Comparison of ENCODE assay signal across 1 cellular context in the genomic region with DNA sequence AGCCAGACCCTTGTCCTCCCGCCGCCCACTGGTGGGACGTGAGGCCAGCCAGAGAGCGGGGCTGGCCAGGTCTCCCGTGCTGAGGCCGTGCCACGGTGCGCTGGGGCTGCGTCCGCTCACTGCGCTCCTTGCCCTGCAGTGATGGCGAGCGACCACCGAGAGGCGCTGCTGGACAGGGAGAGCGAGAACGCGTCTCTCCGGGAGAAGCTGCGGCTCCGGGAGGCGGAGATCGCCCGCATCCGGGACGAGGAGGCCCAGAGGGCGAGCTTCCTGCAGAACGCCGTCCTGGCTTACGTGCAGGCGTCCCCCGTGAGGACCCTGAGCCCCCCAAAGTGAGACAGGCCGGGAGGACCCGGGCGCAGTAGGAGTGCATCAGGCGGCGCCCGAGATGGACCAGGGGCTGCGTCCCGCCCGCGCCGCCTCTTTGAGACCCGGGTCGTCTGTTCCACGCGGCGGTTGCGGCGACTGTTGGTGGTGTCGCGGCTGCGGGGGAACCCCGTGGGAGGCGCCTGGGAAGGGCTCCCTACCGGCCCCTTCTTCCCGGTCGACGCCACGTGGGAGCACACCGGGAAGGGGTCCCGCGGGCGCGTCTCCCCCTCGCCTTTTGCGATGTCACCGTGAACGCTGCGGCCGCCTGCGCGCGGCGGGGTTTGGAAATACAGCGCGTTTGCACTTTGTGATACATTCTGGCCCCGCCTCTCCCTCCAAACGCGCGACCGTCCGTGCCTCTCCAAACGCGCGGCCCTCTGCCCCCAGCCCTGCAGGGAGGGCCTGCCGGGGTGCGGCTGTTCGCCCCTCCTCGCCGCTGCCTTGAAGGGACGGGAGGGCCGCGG.
A peak's percentile ranks its signal among the peaks of the same experiment; 100 is the strongest.
TF ChIP-seq lines count a peak whose summit lies in the region.

No MANE protein-coding gene starts in this region.

TF ChIP-seq in K562, 482 proteins besides CTCF, POLR2A, EP300 and RAD21 (continued from another document and continues in another):
- TF ChIP-seq, protein P1, sequence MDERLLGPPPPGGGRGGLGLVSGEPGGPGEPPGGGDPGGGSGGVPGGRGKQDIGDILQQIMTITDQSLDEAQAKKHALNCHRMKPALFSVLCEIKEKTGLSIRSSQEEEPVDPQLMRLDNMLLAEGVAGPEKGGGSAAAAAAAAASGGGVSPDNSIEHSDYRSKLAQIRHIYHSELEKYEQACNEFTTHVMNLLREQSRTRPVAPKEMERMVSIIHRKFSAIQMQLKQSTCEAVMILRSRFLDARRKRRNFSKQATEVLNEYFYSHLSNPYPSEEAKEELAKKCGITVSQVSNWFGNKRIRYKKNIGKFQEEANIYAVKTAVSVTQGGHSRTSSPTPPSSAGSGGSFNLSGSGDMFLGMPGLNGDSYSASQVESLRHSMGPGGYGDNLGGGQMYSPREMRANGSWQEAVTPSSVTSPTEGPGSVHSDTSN (CRISPR knock-in tag; IDR thresholded peaks at IDR 0.05; ENCODE audit: low read depth) = no peak
- TF ChIP-seq, protein P1 (tag; conservative IDR thresholded peaks at IDR 0.05; ENCODE audit: low read depth) = no peak
- TF ChIP-seq ZNF311 (CRISPR knock-in tag; IDR thresholded peaks at IDR 0.05) = no peak
- TF ChIP-seq GATAD2B (IDR thresholded peaks at IDR 0.05; ENCODE audit: borderline replicate concordance) = no peak; the same call in 1 of the 2 replicates
- TF ChIP-seq, protein P2, sequence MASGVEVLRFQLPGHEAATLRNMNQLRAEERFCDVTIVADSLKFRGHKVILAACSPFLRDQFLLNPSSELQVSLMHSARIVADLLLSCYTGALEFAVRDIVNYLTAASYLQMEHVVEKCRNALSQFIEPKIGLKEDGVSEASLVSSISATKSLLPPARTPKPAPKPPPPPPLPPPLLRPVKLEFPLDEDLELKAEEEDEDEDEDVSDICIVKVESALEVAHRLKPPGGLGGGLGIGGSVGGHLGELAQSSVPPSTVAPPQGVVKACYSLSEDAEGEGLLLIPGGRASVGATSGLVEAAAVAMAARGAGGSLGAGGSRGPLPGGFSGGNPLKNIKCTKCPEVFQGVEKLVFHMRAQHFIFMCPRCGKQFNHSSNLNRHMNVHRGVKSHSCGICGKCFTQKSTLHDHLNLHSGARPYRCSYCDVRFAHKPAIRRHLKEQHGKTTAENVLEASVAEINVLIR (CRISPR knock-in tag; IDR thresholded peaks at IDR 0.05) = no peak
- no peak for TF ChIP-seq ZNF133 (CRISPR knock-in tag; IDR thresholded peaks at IDR 0.05)
- 0 out of 2 replicates have a peak, but pooled peaks have one; percentile 16 for TF ChIP-seq DMBX1 (CRISPR knock-in tag; IDR thresholded peaks at IDR 0.05; ENCODE audit: borderline replicate concordance)
- peak; percentile 98 for TF ChIP-seq KAT7 (CRISPR knock-in tag; IDR thresholded peaks at IDR 0.05; ENCODE audit: borderline replicate concordance)
- no peak for TF ChIP-seq DPF2 (IDR thresholded peaks at IDR 0.05)
- TF ChIP-seq, protein P3, sequence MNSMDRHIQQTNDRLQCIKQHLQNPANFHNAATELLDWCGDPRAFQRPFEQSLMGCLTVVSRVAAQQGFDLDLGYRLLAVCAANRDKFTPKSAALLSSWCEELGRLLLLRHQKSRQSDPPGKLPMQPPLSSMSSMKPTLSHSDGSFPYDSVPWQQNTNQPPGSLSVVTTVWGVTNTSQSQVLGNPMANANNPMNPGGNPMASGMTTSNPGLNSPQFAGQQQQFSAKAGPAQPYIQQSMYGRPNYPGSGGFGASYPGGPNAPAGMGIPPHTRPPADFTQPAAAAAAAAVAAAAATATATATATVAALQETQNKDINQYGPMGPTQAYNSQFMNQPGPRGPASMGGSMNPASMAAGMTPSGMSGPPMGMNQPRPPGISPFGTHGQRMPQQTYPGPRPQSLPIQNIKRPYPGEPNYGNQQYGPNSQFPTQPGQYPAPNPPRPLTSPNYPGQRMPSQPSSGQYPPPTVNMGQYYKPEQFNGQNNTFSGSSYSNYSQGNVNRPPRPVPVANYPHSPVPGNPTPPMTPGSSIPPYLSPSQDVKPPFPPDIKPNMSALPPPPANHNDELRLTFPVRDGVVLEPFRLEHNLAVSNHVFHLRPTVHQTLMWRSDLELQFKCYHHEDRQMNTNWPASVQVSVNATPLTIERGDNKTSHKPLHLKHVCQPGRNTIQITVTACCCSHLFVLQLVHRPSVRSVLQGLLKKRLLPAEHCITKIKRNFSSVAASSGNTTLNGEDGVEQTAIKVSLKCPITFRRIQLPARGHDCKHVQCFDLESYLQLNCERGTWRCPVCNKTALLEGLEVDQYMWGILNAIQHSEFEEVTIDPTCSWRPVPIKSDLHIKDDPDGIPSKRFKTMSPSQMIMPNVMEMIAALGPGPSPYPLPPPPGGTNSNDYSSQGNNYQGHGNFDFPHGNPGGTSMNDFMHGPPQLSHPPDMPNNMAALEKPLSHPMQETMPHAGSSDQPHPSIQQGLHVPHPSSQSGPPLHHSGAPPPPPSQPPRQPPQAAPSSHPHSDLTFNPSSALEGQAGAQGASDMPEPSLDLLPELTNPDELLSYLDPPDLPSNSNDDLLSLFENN (IDR thresholded peaks at IDR 0.05; ENCODE audit: low read depth in 2 of 2, low read length in 2 of 2) = peak in 1 of 2 experiments; percentile 24; a peak in 1 of 4 replicates
- no peak for TF ChIP-seq FUS (optimal IDR thresholded peaks at IDR 0.05; ENCODE audit: low read depth, low read length)
- TF ChIP-seq FOXJ3 (CRISPR knock-in tag; IDR thresholded peaks at IDR 0.05) = no peak
- TF ChIP-seq HSF4 (CRISPR knock-in tag; IDR thresholded peaks at IDR 0.05; ENCODE audit: borderline replicate concordance) = no peak
- TF ChIP-seq IFI16 (CRISPR knock-in tag; IDR thresholded peaks at IDR 0.05) = no peak
- 0 out of 2 replicates have a peak, but pooled peaks have one; percentile 11 for TF ChIP-seq MYNN (IDR thresholded peaks at IDR 0.05)
- no peak for TF ChIP-seq MYNN (CRISPR knock-in tag; IDR thresholded peaks at IDR 0.05)
- no peak for TF ChIP-seq ELF2 (CRISPR knock-in tag; IDR thresholded peaks at IDR 0.05)
- no peak for TF ChIP-seq ZNF57 (CRISPR knock-in tag; IDR thresholded peaks at IDR 0.05)
- no peak for TF ChIP-seq MBD2 (IDR thresholded peaks at IDR 0.05; ENCODE audit: borderline replicate concordance, low read depth)
- peak; percentile 84 for TF ChIP-seq RB1 (IDR thresholded peaks at IDR 0.05; ENCODE audit: low read depth)
- peak; percentile 35 for TF ChIP-seq EGR1 (conservative IDR thresholded peaks at IDR 0.05)
- peak; percentile 48; the same call in 1 of the 2 replicates for TF ChIP-seq SIN3B (IDR thresholded peaks at IDR 0.05; ENCODE audit: low read depth)
- TF ChIP-seq ZKSCAN8 (CRISPR knock-in tag; IDR thresholded peaks at IDR 0.05) = no peak
- TF ChIP-seq STAT5B (CRISPR knock-in tag; IDR thresholded peaks at IDR 0.05) = no peak
- TF ChIP-seq ZNF444 (CRISPR knock-in tag; IDR thresholded peaks at IDR 0.05) = no peak
- TF ChIP-seq, protein P4, sequence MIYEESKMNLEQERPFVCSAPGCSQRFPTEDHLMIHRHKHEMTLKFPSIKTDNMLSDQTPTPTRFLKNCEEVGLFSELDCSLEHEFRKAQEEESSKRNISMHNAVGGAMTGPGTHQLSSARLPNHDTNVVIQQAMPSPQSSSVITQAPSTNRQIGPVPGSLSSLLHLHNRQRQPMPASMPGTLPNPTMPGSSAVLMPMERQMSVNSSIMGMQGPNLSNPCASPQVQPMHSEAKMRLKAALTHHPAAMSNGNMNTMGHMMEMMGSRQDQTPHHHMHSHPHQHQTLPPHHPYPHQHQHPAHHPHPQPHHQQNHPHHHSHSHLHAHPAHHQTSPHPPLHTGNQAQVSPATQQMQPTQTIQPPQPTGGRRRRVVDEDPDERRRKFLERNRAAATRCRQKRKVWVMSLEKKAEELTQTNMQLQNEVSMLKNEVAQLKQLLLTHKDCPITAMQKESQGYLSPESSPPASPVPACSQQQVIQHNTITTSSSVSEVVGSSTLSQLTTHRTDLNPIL (CRISPR knock-in tag; IDR thresholded peaks at IDR 0.05) = no peak
- TF ChIP-seq, protein P5, sequence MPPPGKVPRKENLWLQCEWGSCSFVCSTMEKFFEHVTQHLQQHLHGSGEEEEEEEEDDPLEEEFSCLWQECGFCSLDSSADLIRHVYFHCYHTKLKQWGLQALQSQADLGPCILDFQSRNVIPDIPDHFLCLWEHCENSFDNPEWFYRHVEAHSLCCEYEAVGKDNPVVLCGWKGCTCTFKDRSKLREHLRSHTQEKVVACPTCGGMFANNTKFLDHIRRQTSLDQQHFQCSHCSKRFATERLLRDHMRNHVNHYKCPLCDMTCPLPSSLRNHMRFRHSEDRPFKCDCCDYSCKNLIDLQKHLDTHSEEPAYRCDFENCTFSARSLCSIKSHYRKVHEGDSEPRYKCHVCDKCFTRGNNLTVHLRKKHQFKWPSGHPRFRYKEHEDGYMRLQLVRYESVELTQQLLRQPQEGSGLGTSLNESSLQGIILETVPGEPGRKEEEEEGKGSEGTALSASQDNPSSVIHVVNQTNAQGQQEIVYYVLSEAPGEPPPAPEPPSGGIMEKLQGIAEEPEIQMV (tag; conservative IDR thresholded peaks at IDR 0.05; ENCODE audit: low read depth) = no peak; the same call in 1 of the 2 replicates
- TF ChIP-seq, protein P6, sequence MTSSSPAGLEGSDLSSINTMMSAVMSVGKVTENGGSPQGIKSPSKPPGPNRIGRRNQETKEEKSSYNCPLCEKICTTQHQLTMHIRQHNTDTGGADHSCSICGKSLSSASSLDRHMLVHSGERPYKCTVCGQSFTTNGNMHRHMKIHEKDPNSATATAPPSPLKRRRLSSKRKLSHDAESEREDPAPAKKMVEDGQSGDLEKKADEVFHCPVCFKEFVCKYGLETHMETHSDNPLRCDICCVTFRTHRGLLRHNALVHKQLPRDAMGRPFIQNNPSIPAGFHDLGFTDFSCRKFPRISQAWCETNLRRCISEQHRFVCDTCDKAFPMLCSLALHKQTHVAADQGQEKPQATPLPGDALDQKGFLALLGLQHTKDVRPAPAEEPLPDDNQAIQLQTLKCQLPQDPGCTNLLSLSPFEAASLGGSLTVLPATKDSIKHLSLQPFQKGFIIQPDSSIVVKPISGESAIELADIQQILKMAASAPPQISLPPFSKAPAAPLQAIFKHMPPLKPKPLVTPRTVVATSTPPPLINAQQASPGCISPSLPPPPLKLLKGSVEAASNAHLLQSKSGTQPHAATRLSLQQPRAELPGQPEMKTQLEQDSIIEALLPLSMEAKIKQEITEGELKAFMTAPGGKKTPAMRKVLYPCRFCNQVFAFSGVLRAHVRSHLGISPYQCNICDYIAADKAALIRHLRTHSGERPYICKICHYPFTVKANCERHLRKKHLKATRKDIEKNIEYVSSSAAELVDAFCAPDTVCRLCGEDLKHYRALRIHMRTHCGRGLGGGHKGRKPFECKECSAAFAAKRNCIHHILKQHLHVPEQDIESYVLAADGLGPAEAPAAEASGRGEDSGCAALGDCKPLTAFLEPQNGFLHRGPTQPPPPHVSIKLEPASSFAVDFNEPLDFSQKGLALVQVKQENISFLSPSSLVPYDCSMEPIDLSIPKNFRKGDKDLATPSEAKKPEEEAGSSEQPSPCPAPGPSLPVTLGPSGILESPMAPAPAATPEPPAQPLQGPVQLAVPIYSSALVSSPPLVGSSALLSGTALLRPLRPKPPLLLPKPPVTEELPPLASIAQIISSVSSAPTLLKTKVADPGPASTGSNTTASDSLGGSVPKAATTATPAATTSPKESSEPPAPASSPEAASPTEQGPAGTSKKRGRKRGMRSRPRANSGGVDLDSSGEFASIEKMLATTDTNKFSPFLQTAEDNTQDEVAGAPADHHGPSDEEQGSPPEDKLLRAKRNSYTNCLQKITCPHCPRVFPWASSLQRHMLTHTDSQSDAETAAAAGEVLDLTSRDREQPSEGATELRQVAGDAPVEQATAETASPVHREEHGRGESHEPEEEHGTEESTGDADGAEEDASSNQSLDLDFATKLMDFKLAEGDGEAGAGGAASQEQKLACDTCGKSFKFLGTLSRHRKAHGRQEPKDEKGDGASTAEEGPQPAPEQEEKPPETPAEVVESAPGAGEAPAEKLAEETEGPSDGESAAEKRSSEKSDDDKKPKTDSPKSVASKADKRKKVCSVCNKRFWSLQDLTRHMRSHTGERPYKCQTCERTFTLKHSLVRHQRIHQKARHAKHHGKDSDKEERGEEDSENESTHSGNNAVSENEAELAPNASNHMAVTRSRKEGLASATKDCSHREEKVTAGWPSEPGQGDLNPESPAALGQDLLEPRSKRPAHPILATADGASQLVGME (CRISPR knock-in tag; IDR thresholded peaks at IDR 0.05) = peak; percentile 59; the same call in 1 of the 2 replicates
- TF ChIP-seq RBM25 (IDR thresholded peaks at IDR 0.05; ENCODE audit: low read depth, low read length, severe bottlenecking) = no peak
- no peak for TF ChIP-seq POLR2H (tag; IDR thresholded peaks at IDR 0.05; ENCODE audit: low read depth)
- TF ChIP-seq HDAC3 (IDR thresholded peaks at IDR 0.05; ENCODE audit: borderline replicate concordance, partially characterized antibody) = no peak
- TF ChIP-seq BRD9 (IDR thresholded peaks at IDR 0.05; ENCODE audit: low read depth, partially characterized antibody) = no peak
- no peak for TF ChIP-seq TAL1 (IDR thresholded peaks at IDR 0.05)
- peak; percentile 25 for TF ChIP-seq HNRNPLL (IDR thresholded peaks at IDR 0.05; ENCODE audit: low read depth, low read length, poor library complexity, severe bottlenecking)
- no peak for TF ChIP-seq SIX5 (IDR thresholded peaks at IDR 0.05; ENCODE audit: borderline replicate concordance in 1 of 2, insufficient read depth in 1 of 2, low read depth in 1 of 2, low read length in 2 of 2)
- no peak for TF ChIP-seq ZNF778 (CRISPR knock-in tag; IDR thresholded peaks at IDR 0.05)
- no peak for TF ChIP-seq RFX7 (CRISPR knock-in tag; IDR thresholded peaks at IDR 0.05)
- TF ChIP-seq MCM3 (IDR thresholded peaks at IDR 0.05) = no peak
- TF ChIP-seq IRF2 (CRISPR knock-in tag; IDR thresholded peaks at IDR 0.05) = no peak
- TF ChIP-seq, protein P7, sequence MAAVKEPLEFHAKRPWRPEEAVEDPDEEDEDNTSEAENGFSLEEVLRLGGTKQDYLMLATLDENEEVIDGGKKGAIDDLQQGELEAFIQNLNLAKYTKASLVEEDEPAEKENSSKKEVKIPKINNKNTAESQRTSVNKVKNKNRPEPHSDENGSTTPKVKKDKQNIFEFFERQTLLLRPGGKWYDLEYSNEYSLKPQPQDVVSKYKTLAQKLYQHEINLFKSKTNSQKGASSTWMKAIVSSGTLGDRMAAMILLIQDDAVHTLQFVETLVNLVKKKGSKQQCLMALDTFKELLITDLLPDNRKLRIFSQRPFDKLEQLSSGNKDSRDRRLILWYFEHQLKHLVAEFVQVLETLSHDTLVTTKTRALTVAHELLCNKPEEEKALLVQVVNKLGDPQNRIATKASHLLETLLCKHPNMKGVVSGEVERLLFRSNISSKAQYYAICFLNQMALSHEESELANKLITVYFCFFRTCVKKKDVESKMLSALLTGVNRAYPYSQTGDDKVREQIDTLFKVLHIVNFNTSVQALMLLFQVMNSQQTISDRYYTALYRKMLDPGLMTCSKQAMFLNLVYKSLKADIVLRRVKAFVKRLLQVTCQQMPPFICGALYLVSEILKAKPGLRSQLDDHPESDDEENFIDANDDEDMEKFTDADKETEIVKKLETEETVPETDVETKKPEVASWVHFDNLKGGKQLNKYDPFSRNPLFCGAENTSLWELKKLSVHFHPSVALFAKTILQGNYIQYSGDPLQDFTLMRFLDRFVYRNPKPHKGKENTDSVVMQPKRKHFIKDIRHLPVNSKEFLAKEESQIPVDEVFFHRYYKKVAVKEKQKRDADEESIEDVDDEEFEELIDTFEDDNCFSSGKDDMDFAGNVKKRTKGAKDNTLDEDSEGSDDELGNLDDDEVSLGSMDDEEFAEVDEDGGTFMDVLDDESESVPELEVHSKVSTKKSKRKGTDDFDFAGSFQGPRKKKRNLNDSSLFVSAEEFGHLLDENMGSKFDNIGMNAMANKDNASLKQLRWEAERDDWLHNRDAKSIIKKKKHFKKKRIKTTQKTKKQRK (IDR thresholded peaks at IDR 0.05; ENCODE audit: borderline replicate concordance, low read depth, low read length) = no peak
